1 cellular context compared by ENCODE assay signal in genomic region chr20:63172726-63173125, GRCh38.
TF ChIP-seq lines count a peak whose summit lies in the region.

No MANE protein-coding gene starts in this region.

TF ChIP-seq in HepG2, 621 proteins besides CTCF, POLR2A, EP300 and RAD21 (continued from another document and continues in another):
- TF ChIP-seq ZNF281 (CRISPR knock-in tag; IDR thresholded peaks at IDR 0.05; ENCODE audit: borderline replicate concordance) (peak; percentile 83), CBX1 (IDR thresholded peaks at IDR 0.05; ENCODE audit: low read depth) (peak; percentile 65), ZBTB4 (CRISPR knock-in tag; IDR thresholded peaks at IDR 0.05; ENCODE audit: borderline replicate concordance) (0 out of 2 replicates have a peak, but pooled peaks have one; percentile 37), ZNF501 (CRISPR knock-in tag; IDR thresholded peaks at IDR 0.05) (0 out of 2 replicates have a peak, but pooled peaks have one; percentile 23), NFKB2 (CRISPR knock-in tag; IDR thresholded peaks at IDR 0.05; ENCODE audit: borderline replicate concordance) (no peak), ARID3A (IDR thresholded peaks at IDR 0.05; ENCODE audit: low read depth, low read length) (no peak), PCBP1 (IDR thresholded peaks at IDR 0.05; ENCODE audit: borderline replicate concordance, low read depth, low read length) (0 out of 2 replicates have a peak, but pooled peaks have one; percentile 31), IRF2 (CRISPR knock-in tag; IDR thresholded peaks at IDR 0.05) (no peak), ZNF574 (CRISPR knock-in tag; IDR thresholded peaks at IDR 0.05) (peak; percentile 20; the same call in 1 of the 2 replicates), HIC2 (CRISPR knock-in tag; IDR thresholded peaks at IDR 0.05; ENCODE audit: low read depth) (no peak), ZNF609 (CRISPR knock-in tag; IDR thresholded peaks at IDR 0.05; ENCODE audit: borderline replicate concordance) (0 out of 2 replicates have a peak, but pooled peaks have one; percentile 28), PTBP1 (IDR thresholded peaks at IDR 0.05; ENCODE audit: low read depth, low read length, poor library complexity, severe bottlenecking) (peak; percentile 48), MBD4 (IDR thresholded peaks at IDR 0.05; ENCODE audit: borderline replicate concordance, low read length) (no peak), SP1 (IDR thresholded peaks at IDR 0.05) (no peak), SP1 (CRISPR knock-in tag; IDR thresholded peaks at IDR 0.05) (no peak), ZNF264 (CRISPR knock-in tag; IDR thresholded peaks at IDR 0.05) (no peak), XRCC5 (optimal IDR thresholded peaks at IDR 0.05; ENCODE audit: low read length) (peak; percentile 68), HNF1A (IDR thresholded peaks at IDR 0.05; ENCODE audit: low read depth) (no peak), HNF1A (CRISPR knock-in tag; IDR thresholded peaks at IDR 0.05; ENCODE audit: borderline replicate concordance) (no peak), MIER2 (CRISPR knock-in tag; IDR thresholded peaks at IDR 0.05) (no peak; the same call in 1 of the 2 replicates), RXRA (CRISPR knock-in tag; IDR thresholded peaks at IDR 0.05) (no peak), ZNF24 (IDR thresholded peaks at IDR 0.05) (no peak), SALL2 (CRISPR knock-in tag; IDR thresholded peaks at IDR 0.05) (0 out of 2 replicates have a peak, but pooled peaks have one; percentile 45), TFAP4 (IDR thresholded peaks at IDR 0.05; ENCODE audit: borderline replicate concordance, low read depth) (peak; percentile 64; the same call in 1 of the 2 replicates)
